In genomic region chr17:31392002-31392855, GRCh38 we compare ENCODE assay signal across 8 cellular contexts. TPM values are rescaled to one million over a fixed set of nuclear protein-coding genes. Genes with fewer than 3 reads are reported as not detected.
DNase-seq lines count a peak whose midpoint lies in the region; TF ChIP-seq lines count a peak whose summit lies in the region.

No MANE protein-coding gene starts in this region.

- peak overlapping the region in 8 of 11 experiments; percentile 37 to 77 (median 69); a peak in 14 of 22 replicates for H3K9ac ChIP-seq in BLaER1 treated with 17β-estradiol and CSF1 and Interleukin-3, amounts not matched to agents 10 nM and 100 nM
- H3K9ac ChIP-seq in HUES64 (ENCODE audit: low read depth, low read length) (no peak overlapping the region), neural progenitor cell (no peak overlapping the region)

- DNase-seq in ecto neural progenitor cell (ENCODE audit: low spot score) (peak; percentile 65), neural progenitor cell (ENCODE audit: low spot score) (peak; percentile 9), HPDE6-E6E7 (ENCODE audit: extremely low spot score) (no peak), NCI-H1694 treated with DMSO at 0.1 percent for 48 hours (lab: John Stamatoyannopoulos, UW) (no peak)
- no peak for DNase-seq in stimulated activated CD4-positive, alpha-beta T cell treated with anti-CD3 and anti-CD28 coated beads, Interleukin-4, amount 100 ng/mL, for 1 hour
- DNase-seq in stimulated activated CD4-positive, alpha-beta T cell treated with anti-CD3 and anti-CD28 coated beads, Interleukin-4, amount 100 ng/mL, for 4 hours, result no peak

- H3K27me3 Mint-ChIP-seq in neural progenitor cell (ENCODE audit: insufficient read depth, low read depth), result peaks cover 27% of the 10 kb centered on the region

- H3K36me3 ChIP-seq in BLaER1 treated with 17β-estradiol and CSF1 and Interleukin-3, amounts not matched to agents 10 nM and 100 nM, result no peaks in the 10 kb centered on the region
- H3K36me3 ChIP-seq in HUES64 (ENCODE audit: insufficient read depth, low read length) (no peaks in the 10 kb centered on the region), neural progenitor cell (no peaks in the 10 kb centered on the region)

- peak overlapping the region; percentile 81 for H3K4me3 Mint-ChIP-seq in neural progenitor cell

- H3K4me1 ChIP-seq in BLaER1 treated with 17β-estradiol and CSF1 and Interleukin-3, amounts not matched to agents 10 nM and 100 nM, result peaks cover 5 to 22% (median 14%) of the 10 kb centered on the region in 10 experiments; a peak in 17 of 20 replicates
- H3K4me1 ChIP-seq in HUES64 (ENCODE audit: insufficient read depth, low read length), result peaks cover 7% of the 10 kb centered on the region; the same call in 1 of the 2 replicates
- peaks cover 5% of the 10 kb centered on the region for H3K4me1 ChIP-seq in neural progenitor cell

- H3K79me2 ChIP-seq in neural progenitor cell (ENCODE audit: low read depth), result no peaks in the 10 kb centered on the region

- peak overlapping the region; percentile 53 to 76 (median 62) for H3K4me3 ChIP-seq in BLaER1 treated with 17β-estradiol and CSF1 and Interleukin-3, amounts not matched to agents 10 nM and 100 nM
- H3K4me3 ChIP-seq in HUES64 (ENCODE audit: low read length) (peak overlapping the region; percentile 42), neural progenitor cell (peak overlapping the region; percentile 51)

- H4K20me1 ChIP-seq in BLaER1 treated with 17β-estradiol and CSF1 and Interleukin-3, amounts not matched to agents 10 nM and 100 nM, result peaks cover 0 to 39% (median 18%) of the 10 kb centered on the region in 11 experiments; a peak in 15 of 22 replicates
- peaks cover 28% of the 10 kb centered on the region for H4K20me1 ChIP-seq in neural progenitor cell (ENCODE audit: low read depth)

- WGBS in HUES64, result 27% methylated on average over 49 of the region's 52 CpGs

- no peaks in the 10 kb centered on the region for H3K36me3 Mint-ChIP-seq in neural progenitor cell

- peaks cover 18% of the 10 kb centered on the region for H3K4me1 Mint-ChIP-seq in neural progenitor cell

- no peak overlapping the region; a peak in 1 of 22 replicates for H3K27ac ChIP-seq in BLaER1 treated with 17β-estradiol and CSF1 and Interleukin-3, amounts not matched to agents 10 nM and 100 nM
- H3K27ac ChIP-seq in HUES64 (ENCODE audit: low read depth, low read length), result no peak overlapping the region
- no peak overlapping the region for H3K27ac ChIP-seq in neural progenitor cell

- peak overlapping the region; percentile 79 to 95 (median 87) for H3K4me2 ChIP-seq in BLaER1 treated with 17β-estradiol and CSF1 and Interleukin-3, amounts not matched to agents 10 nM and 100 nM
- H3K4me2 ChIP-seq in neural progenitor cell, result peak overlapping the region; percentile 86

- peaks cover 17 to 44% (median 32%) of the 10 kb centered on the region in 11 experiments; a peak in 21 of 22 replicates for H3K27me3 ChIP-seq in BLaER1 treated with 17β-estradiol and CSF1 and Interleukin-3, amounts not matched to agents 10 nM and 100 nM
- H3K27me3 ChIP-seq in HUES64 (ENCODE audit: insufficient read depth, low read length), result peaks cover 38% of the 10 kb centered on the region
- peaks cover 57% of the 10 kb centered on the region for H3K27me3 ChIP-seq in neural progenitor cell

- H3K27ac Mint-ChIP-seq in neural progenitor cell, result no peak overlapping the region

- no peaks in the 10 kb centered on the region for H3K9me3 Mint-ChIP-seq in neural progenitor cell

- no peaks in the 10 kb centered on the region for H3K9me3 ChIP-seq in BLaER1 treated with 17β-estradiol and CSF1 and Interleukin-3, amounts not matched to agents 10 nM and 100 nM (replicated peaks in 1 of 11)
- H3K9me3 ChIP-seq in HUES64 (ENCODE audit: insufficient read depth, low read depth, low read length) (no peaks in the 10 kb centered on the region), neural progenitor cell (ENCODE audit: low read depth) (no peaks in the 10 kb centered on the region)

- TF ChIP-seq CTCF in neural progenitor cell (IDR thresholded peaks at IDR 0.05), result no peak

- no peak overlapping the region for H2AFZ ChIP-seq in neural progenitor cell (replicated peaks)

- peaks cover 17% of the 10 kb centered on the region for H3F3A ChIP-seq in neural progenitor cell (ENCODE audit: low read depth)

RNA-seq across cellular contexts. Expression of gene RAB11FIP4, which starts 0.8 kb away (rescaled TPM):
- 20.9 TPM for polyA plus RNA-seq in HUES64 (2013, experiment 1 of 2)
- 21.5 TPM for polyA plus RNA-seq in HUES64 (2013, experiment 2 of 2)
- 10.2 and 19.1 TPM in 2 replicates for total RNA-seq in neural progenitor cell (ENCODE audit: low replicate concordance)

Comparison
In these comparisons a context has a peak if more than half of its experiments do, and no peak if none do; other contexts are left out.
1. H3K9ac ChIP-seq: peak in BLaER1 treated with 17β-estradiol and CSF1 and Interleukin-3, amounts not matched to agents 10 nM and 100 nM (8 of 11); none in HUES64 (single experiment) and neural progenitor cell (single experiment).
2. DNase-seq: peak in ecto neural progenitor cell (single experiment) and neural progenitor cell (single experiment); none in HPDE6-E6E7 (single experiment), stimulated activated CD4-positive, alpha-beta T cell treated with anti-CD3 and anti-CD28 coated beads, Interleukin-4, amount 100 ng/mL, for 1 hour (single experiment), stimulated activated CD4-positive, alpha-beta T cell treated with anti-CD3 and anti-CD28 coated beads, Interleukin-4, amount 100 ng/mL, for 4 hours (0 of 2) and NCI-H1694 treated with DMSO at 0.1 percent for 48 hours (single experiment).
3. Peak in every context shown above with its lines, with median percentiles within 50 percentile points of each other: H3K4me3 ChIP-seq.